In the genomic region with DNA sequence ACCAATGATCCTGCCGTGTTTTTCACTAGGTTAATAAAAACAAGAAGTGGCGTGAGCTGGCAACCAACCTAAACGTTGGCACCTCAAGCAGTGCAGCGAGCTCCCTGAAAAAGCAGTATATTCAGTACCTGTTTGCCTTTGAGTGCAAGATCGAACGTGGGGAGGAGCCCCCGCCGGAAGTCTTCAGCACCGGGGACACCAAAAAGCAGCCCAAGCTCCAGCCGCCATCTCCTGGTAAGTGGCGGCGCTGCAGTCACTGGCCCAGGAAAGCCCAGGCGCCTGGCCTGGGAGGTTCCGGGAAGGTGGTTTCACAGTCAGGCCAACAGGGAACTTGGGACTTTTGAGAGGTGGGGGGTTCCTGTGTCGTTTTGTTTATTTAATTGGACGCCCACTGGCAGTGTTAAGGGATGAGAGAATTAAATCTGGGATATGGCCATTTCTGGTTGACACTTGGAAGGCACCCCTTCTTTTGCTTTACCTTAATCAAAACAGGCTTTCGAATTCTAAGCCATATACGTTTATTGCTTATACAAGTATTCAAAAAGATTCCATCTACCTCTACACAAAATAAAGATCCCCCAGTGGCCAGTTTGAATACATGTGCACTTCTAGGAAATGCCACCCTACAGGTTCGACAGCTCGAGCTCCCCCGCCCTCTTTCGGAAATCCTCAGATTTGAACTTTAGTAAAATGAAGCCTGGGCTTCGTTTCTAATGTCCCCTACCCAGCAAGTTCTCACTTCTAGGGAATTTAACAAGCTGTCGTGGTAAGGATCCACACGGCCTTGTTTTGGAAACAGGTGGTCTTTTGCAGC, we compare ENCODE assay signal across 8 cellular contexts.
DNase-seq lines count a peak whose midpoint lies in the region; ATAC-seq and TF ChIP-seq lines count a peak whose summit lies in the region.

No MANE protein-coding gene starts in this region.

- TF ChIP-seq CTCF in kidney epithelial cell (IDR thresholded peaks at IDR 0.05; ENCODE audit: insufficient read depth, low read length, poor library complexity, severe bottlenecking) = peak; percentile 99

- DNase-seq in NCI-H1417 (lab: John Stamatoyannopoulos, UW) (peak; percentile 63 to 78 (median 77)), NCI-H1417 treated with DMSO at 0.1 percent for 48 hours (lab: John Stamatoyannopoulos, UW) (no peak), NCI-H2029 treated with DMSO at 0.1 percent for 48 hours (lab: John Stamatoyannopoulos, UW) (peak; percentile 63), kidney epithelial cell (ENCODE audit: low read depth) (no peak)
- peak; percentile 41 for DNase-seq in activated CD4-positive, CD25-positive, alpha-beta regulatory T cell treated with anti-CD3 and anti-CD28 coated beads, Interleukin-2, amount 50 U/mL, for 72 hours
- peak; percentile 52 for DNase-seq in central memory CD4-positive, alpha-beta T cell
- peak; percentile 5 to 29 for DNase-seq in stimulated activated CD4-positive, alpha-beta T cell treated with anti-CD3 and anti-CD28 coated beads, Interleukin-1b, Interleukin-23, amount 100 ng/mL, for 1 hour (ENCODE audit: low read depth in 2 of 2)

- no peaks in the 10 kb centered on the region for H3K27me3 ChIP-seq in kidney epithelial cell (ENCODE audit: control insufficient read depth, insufficient read depth, low read length)

- H3K36me3 ChIP-seq in kidney epithelial cell (ENCODE audit: control insufficient read depth, insufficient read depth, low read length) = no peaks in the 10 kb centered on the region

- no peak for ATAC-seq in HG02938 (IDR thresholded peaks at IDR 0.05; ENCODE audit: unreplicated experiment)

- no peak overlapping the region for H3K4me3 ChIP-seq in kidney epithelial cell (ENCODE audit: low read depth, low read length)

Comparison
In these comparisons a context has a peak if more than half of its experiments do, and no peak if none do; other contexts are left out.
1. DNase-seq: peak in NCI-H1417 (3 of 3), NCI-H2029 treated with DMSO at 0.1 percent for 48 hours (single experiment), activated CD4-positive, CD25-positive, alpha-beta regulatory T cell treated with anti-CD3 and anti-CD28 coated beads, Interleukin-2, amount 50 U/mL, for 72 hours (single experiment), central memory CD4-positive, alpha-beta T cell (single experiment) and stimulated activated CD4-positive, alpha-beta T cell treated with anti-CD3 and anti-CD28 coated beads, Interleukin-1b, Interleukin-23, amount 100 ng/mL, for 1 hour (2 of 2); none in NCI-H1417 treated with DMSO at 0.1 percent for 48 hours (single experiment) and kidney epithelial cell (single experiment).